In the genomic region with DNA sequence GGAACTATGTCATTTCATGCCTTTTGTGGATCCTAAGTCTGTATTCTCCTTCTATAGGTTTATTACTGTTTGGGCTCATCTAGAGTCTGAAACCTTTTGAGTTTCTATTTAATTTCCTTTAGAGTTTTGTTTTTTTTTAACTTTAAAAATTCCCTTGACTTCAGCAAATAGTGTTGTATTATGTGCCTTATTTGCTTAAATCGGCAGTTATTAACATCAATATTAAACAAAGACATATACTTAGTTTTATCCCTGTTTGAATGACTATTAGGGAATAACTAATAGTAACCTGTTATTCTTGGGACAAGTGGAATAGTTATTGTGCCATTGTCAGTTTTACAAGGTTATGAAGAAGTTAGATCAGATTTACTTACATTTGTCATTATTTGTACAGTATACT, we compare ENCODE assay signal across 21 cellular contexts.
"Had no signal": no experiment of that assay in that cellular context is flagged by ENCODE, and none has a peak within 500 bp of the region (broad histone marks: within the 10 kb centered on the region; RNA-seq: fewer than 3 reads in every experiment).

No MANE protein-coding gene starts in this region.

- H3K9me3 ChIP-seq: SJCRH30 had no signal

- H3K4me3 ChIP-seq: SJCRH30 had no signal

- DNase-seq: Karpas-422, KG1, MM.1S, NCI-H1092 treated with DMSO at 0.1 percent for 48 hours, NCI-H1436, NCI-H187, NCI-H2029, NCI-H2081 treated with DMSO at 0.1 percent for 48 hours, NCI-H2171, NCI-H226, NCI-H446, NCI-H510A, NCI-H524 treated with DMSO at 0.1 percent for 48 hours, NCI-H69, NCI-H774, PC-3, SHP77 treated with DMSO at 0.1 percent for 48 hours, SJCRH30 had no signal

- H3K27me3 ChIP-seq: SJCRH30 had no signal

- H3K27ac ChIP-seq: SJCRH30 had no signal

- ATAC-seq: Panc1, PC-3, Right ventricle myocardium inferior, SK-N-SH treated with all-trans-retinoic acid at 6 μM for 48 hours had no signal
